8 cellular contexts compared by ENCODE assay signal in the genomic region with DNA sequence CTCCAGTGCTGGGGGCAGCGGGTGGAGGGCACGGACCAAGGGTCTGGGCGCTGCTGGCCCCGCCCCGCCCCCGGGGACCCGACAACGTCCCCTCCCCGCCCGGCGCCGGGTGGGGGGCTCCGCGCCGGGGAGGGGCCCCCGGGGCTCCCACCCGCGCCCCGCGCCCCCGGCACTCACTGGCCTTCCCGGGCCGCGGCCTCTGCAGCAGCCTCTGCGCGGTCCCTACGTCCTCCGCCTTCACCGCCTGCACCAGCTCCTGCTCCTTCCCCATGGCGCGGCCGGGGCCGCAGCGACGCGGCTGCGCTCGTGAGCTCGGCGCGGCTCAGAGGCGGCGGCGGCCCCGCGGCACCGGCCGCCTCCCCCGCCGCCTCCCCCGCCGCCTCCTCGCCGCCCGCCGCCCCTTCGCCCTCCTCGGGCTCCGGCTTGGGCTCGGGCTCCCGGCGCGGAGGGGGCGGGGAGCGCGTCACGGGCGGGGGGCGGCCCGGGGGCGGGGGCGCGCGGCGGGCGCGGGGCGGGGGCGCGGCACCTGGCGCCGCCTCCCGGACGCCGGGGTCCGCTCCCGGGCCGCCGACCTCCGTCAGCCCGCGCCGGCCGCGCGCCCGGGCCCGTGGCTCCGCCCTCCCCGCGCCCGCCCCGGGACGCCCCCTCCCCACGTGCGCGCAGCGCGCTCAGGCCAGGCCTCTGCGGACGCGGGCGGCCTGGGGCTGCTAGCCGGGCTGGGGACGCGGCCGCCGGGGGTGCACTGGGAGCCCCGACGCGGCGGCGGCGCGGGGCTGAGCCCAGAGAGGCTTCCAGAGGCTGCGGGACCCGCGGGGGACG. TPM values are rescaled to one million over a fixed set of nuclear protein-coding genes. Genes with fewer than 3 reads are reported as not detected.
DNase-seq lines count a peak whose midpoint lies in the region; ATAC-seq lines count a peak whose summit lies in the region.

A gene with protein sequence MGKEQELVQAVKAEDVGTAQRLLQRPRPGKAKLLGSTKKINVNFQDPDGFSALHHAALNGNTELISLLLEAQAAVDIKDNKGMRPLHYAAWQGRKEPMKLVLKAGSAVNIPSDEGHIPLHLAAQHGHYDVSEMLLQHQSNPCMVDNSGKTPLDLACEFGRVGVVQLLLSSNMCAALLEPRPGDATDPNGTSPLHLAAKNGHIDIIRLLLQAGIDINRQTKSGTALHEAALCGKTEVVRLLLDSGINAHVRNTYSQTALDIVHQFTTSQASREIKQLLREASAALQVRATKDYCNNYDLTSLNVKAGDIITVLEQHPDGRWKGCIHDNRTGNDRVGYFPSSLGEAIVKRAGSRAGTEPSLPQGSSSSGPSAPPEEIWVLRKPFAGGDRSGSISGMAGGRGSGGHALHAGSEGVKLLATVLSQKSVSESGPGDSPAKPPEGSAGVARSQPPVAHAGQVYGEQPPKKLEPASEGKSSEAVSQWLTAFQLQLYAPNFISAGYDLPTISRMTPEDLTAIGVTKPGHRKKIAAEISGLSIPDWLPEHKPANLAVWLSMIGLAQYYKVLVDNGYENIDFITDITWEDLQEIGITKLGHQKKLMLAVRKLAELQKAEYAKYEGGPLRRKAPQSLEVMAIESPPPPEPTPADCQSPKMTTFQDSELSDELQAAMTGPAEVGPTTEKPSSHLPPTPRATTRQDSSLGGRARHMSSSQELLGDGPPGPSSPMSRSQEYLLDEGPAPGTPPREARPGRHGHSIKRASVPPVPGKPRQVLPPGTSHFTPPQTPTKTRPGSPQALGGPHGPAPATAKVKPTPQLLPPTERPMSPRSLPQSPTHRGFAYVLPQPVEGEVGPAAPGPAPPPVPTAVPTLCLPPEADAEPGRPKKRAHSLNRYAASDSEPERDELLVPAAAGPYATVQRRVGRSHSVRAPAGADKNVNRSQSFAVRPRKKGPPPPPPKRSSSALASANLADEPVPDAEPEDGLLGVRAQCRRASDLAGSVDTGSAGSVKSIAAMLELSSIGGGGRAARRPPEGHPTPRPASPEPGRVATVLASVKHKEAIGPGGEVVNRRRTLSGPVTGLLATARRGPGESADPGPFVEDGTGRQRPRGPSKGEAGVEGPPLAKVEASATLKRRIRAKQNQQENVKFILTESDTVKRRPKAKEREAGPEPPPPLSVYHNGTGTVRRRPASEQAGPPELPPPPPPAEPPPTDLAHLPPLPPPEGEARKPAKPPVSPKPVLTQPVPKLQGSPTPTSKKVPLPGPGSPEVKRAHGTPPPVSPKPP (N-terminal part only) (minus strand): TSS at position 444 of the 819 bp plus-strand sequence. CDS start 173 bp downstream, at position 271.

- H3K27me3 Mint-ChIP-seq in activated CD4-positive, alpha-beta T cell treated with anti-CD3 and anti-CD28 coated beads for 36 hours, result peaks cover 23% of the 10 kb centered on the region
- peaks cover 66% of the 10 kb centered on the region for H3K27me3 Mint-ChIP-seq in stimulated activated memory B cell treated with anti-CD40 and anti-IgM and Interleukin-4, amounts not matched to agents 10 μg/mL and 1 μg/mL and 100 μg/mL, for 72 hours

- peak within 1 kb of the TSS; percentile 26 for H3K4me3 Mint-ChIP-seq in activated CD4-positive, alpha-beta T cell treated with anti-CD3 and anti-CD28 coated beads for 36 hours
- H3K4me3 Mint-ChIP-seq in stimulated activated memory B cell treated with anti-CD40 and anti-IgM and Interleukin-4, amounts not matched to agents 10 μg/mL and 1 μg/mL and 100 μg/mL, for 72 hours, result peak within 1 kb of the TSS; percentile 60

- H3K9me3 Mint-ChIP-seq in activated CD4-positive, alpha-beta T cell treated with anti-CD3 and anti-CD28 coated beads for 36 hours (ENCODE audit: low read depth), result no peaks in the 10 kb centered on the region
- no peaks in the 10 kb centered on the region for H3K9me3 Mint-ChIP-seq in stimulated activated memory B cell treated with anti-CD40 and anti-IgM and Interleukin-4, amounts not matched to agents 10 μg/mL and 1 μg/mL and 100 μg/mL, for 72 hours

- CTCF ChIA-PET in activated CD4-positive, alpha-beta T cell treated with anti-CD3 and anti-CD28 coated beads for 36 hours (lab: Charles Lee), result interaction anchor here (0.9 kb wide), 1 partner anchor 56 kb away, joined by 3 read pairs; no protein-coding TSS in a partner anchor

- H3K36me3 Mint-ChIP-seq in activated CD4-positive, alpha-beta T cell treated with anti-CD3 and anti-CD28 coated beads for 36 hours (ENCODE audit: low read depth), result no peaks in the 10 kb centered on the region
- no peaks in the 10 kb centered on the region for H3K36me3 Mint-ChIP-seq in stimulated activated memory B cell treated with anti-CD40 and anti-IgM and Interleukin-4, amounts not matched to agents 10 μg/mL and 1 μg/mL and 100 μg/mL, for 72 hours

- POLR2A ChIA-PET in activated CD4-positive, alpha-beta T cell treated with anti-CD3 and anti-CD28 coated beads for 36 hours (lab: Charles Lee), result interaction anchor here (0.6 kb wide), 1 partner anchor 234 kb away, joined by 3 read pairs; no protein-coding TSS in a partner anchor

- peak; percentile 43 for ATAC-seq in activated CD4-positive, alpha-beta T cell treated with anti-CD3 and anti-CD28 coated beads for 36 hours
- peak; percentile 43 for ATAC-seq in stimulated activated memory B cell treated with anti-CD40 and anti-IgM and Interleukin-4, amounts not matched to agents 10 μg/mL and 1 μg/mL and 100 μg/mL, for 72 hours
- ATAC-seq in GM21447 (IDR thresholded peaks at IDR 0.05; ENCODE audit: unreplicated experiment), result no peak

- peak; percentile 42 for DNase-seq in activated CD4-positive, alpha-beta T cell treated with anti-CD3 and anti-CD28 coated beads for 36 hours
- no peak for DNase-seq in activated CD4-positive, alpha-beta T cell treated with anti-CD3 and anti-CD28 coated beads for 48 hours
- DNase-seq in SW480 (ENCODE audit: low spot score), result peak; percentile 36
- peak; percentile 44 for DNase-seq in germinal center (ENCODE audit: low spot score)
- DNase-seq in KG1 (lab: John Stamatoyannopoulos, UW), result no peak
- no peak for DNase-seq in cerebellar cortex (ENCODE audit: low spot score)

- peaks cover 5% of the 10 kb centered on the region for H3K4me1 Mint-ChIP-seq in activated CD4-positive, alpha-beta T cell treated with anti-CD3 and anti-CD28 coated beads for 36 hours
- H3K4me1 Mint-ChIP-seq in stimulated activated memory B cell treated with anti-CD40 and anti-IgM and Interleukin-4, amounts not matched to agents 10 μg/mL and 1 μg/mL and 100 μg/mL, for 72 hours, result peaks cover 17% of the 10 kb centered on the region

- no peak within 1 kb of the TSS for H3K27ac Mint-ChIP-seq in activated CD4-positive, alpha-beta T cell treated with anti-CD3 and anti-CD28 coated beads for 36 hours
- H3K27ac Mint-ChIP-seq in stimulated activated memory B cell treated with anti-CD40 and anti-IgM and Interleukin-4, amounts not matched to agents 10 μg/mL and 1 μg/mL and 100 μg/mL, for 72 hours, result peak within 1 kb of the TSS; percentile 48

- intact Hi-C loops in activated CD4-positive, alpha-beta T cell treated with anti-CD3 and anti-CD28 coated beads for 36 hours (cut with DNase I, micrococcal nuclease), result loop anchor here in 1 of 2 experiments (5.0 kb wide), 1 partner anchor 291 kb away; no protein-coding TSS in a partner anchor

RNA-seq across cellular contexts. Expression of the gene that starts here (rescaled TPM):
- total RNA-seq in activated CD4-positive, alpha-beta T cell treated with anti-CD3 and anti-CD28 coated beads for 36 hours, result 1 to 10 TPM in 1 of 2 experiments, under 1 TPM in 1; 0.98 to 1.3 TPM

Comparison
In these comparisons a context has a peak if more than half of its experiments do, and no peak if none do; other contexts are left out.
1. DNase-seq: peak in activated CD4-positive, alpha-beta T cell treated with anti-CD3 and anti-CD28 coated beads for 36 hours (single experiment), SW480 (single experiment) and germinal center (single experiment); none in activated CD4-positive, alpha-beta T cell treated with anti-CD3 and anti-CD28 coated beads for 48 hours (single experiment), KG1 (single experiment) and cerebellar cortex (single experiment).